ENCODE assay signal across 10 cellular contexts in the genomic region with DNA sequence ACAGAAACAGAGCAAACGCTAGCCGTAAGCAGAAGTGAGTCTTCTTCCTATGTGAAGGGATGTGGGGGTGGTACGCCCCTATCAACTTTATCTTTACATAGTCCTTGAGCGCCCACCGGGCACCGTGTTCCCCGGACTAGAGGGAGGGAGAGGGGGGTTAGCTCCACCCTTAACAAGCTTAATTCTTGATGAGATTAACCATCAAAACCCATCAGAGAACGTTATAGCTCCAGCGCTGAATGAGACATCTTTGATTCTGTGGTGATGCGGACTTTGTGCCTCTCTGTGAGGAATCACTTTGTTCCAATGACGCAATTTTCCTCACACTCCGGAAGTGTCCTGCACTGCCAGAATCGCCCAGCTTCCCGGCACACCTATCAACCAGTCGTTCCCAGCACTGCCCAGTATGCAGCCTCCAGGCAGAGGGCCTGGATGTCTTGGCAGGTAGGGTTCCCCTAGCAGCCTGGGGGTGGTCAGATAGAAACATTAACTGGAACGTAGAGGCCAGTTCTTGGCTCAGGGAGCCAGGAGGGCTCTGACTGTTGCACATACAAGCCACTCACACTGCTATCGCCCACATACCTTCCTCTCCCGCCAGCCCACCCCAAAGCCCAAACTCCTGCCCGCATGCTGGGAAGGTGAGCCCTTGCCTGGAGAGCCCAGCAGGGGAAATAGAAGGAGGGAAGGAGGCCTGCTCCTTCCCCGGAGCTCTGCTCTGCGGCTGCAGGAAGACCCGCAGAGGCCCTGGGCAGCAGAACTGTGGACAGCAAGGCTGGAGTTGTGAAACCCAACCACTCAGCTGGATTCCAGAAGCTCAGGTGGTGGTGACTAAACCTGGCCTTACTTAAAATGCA. TPM values are rescaled to one million over a fixed set of nuclear protein-coding genes. Genes with fewer than 3 reads are reported as not detected.
A peak's percentile ranks its signal among the peaks of the same experiment; 100 is the strongest.
DNase-seq lines count a peak whose midpoint lies in the region; ATAC-seq and TF ChIP-seq lines count a peak whose summit lies in the region.
"Had no signal": no experiment of that assay in that cellular context is flagged by ENCODE, and none has a peak within 500 bp of the region (broad histone marks: within the 10 kb centered on the region; RNA-seq: fewer than 3 reads in every experiment).

No MANE protein-coding gene starts in this region.

- intact Hi-C loops in psoas muscle (cut with DNase I) = loop anchor here (5.0 to 10.0 kb wide), 3 partner anchors 205 to 1025 kb away; partner anchors contain the start of genes CPSF3 (in 1 of the 2) and ITGB1BP1 (in 1 of the 2)

- H3K4me3 ChIP-seq in iPS-15b (ENCODE audit: low read depth, low read length) = peak overlapping the region; percentile 18
- H3K4me3 ChIP-seq in psoas muscle = no peak overlapping the region

- H3K9me3 Mint-ChIP-seq in activated CD4-positive, alpha-beta T cell treated with anti-CD3 and anti-CD28 coated beads, Interleukin-2, amount 10 ng/mL, durations not matched to agents 7 days and 5 days = no peaks in the 10 kb centered on the region
- H3K9me3 Mint-ChIP-seq in T-cell = no peaks in the 10 kb centered on the region
- no peaks in the 10 kb centered on the region for H3K9me3 Mint-ChIP-seq in stimulated activated naive CD8-positive, alpha-beta T cell treated with anti-CD3 and anti-CD28 coated beads, Interleukin-15, amount 100 ng/mL, for 72 hours

- DNase-seq in activated CD4-positive, alpha-beta T cell treated with anti-CD3 and anti-CD28 coated beads, Interleukin-2, amount 10 ng/mL, durations not matched to agents 7 days and 5 days = no peak
- DNase-seq in activated CD4-positive, alpha-beta T cell treated with anti-CD3 and anti-CD28 coated beads, Interleukin-2, amount 50 U/mL, for 1 hour = no peak
- DNase-seq in T-cell (no peak), psoas muscle (no peak), NCI-H2107 (lab: John Stamatoyannopoulos, UW) (no peak)
- DNase-seq in stimulated activated naive CD8-positive, alpha-beta T cell treated with anti-CD3 and anti-CD28 coated beads, Interleukin-15, amount 100 ng/mL, for 72 hours = no peak
- DNase-seq: NCI-H2029; stimulated activated CD8-positive, alpha-beta memory T cell treated with anti-CD3 and anti-CD28 coated beads, Interleukin-4, amount 100 ng/mL, for 48 hours had no signal

- H3K4me1 Mint-ChIP-seq in activated CD4-positive, alpha-beta T cell treated with anti-CD3 and anti-CD28 coated beads, Interleukin-2, amount 10 ng/mL, durations not matched to agents 7 days and 5 days = peaks cover 41% of the 10 kb centered on the region
- peaks cover 16 to 34% (median 32%) of the 10 kb centered on the region in 3 donors for H3K4me1 Mint-ChIP-seq in T-cell
- peaks cover 52% of the 10 kb centered on the region for H3K4me1 Mint-ChIP-seq in stimulated activated naive CD8-positive, alpha-beta T cell treated with anti-CD3 and anti-CD28 coated beads, Interleukin-15, amount 100 ng/mL, for 72 hours

- 77 to 87% (median 80%) methylated on average over 22 of the region's 22 CpGs for WGBS in psoas muscle, 3 donors

- TF ChIP-seq CTCF in psoas muscle (IDR thresholded peaks at IDR 0.05) = no peak

- POLR2A ChIA-PET in activated CD4-positive, alpha-beta T cell treated with anti-CD3 and anti-CD28 coated beads, Interleukin-2, amount 10 ng/mL, durations not matched to agents 7 days and 5 days (lab: Charles Lee) = no interaction called here
- POLR2A ChIA-PET in T-cell (lab: Charles Lee) = interaction anchor here in 1 of 2 donors (0.6 kb wide), 1 partner anchor 894 kb away, joined by 3 read pairs; no protein-coding TSS in a partner anchor

- H3K36me3 ChIP-seq in iPS-15b (ENCODE audit: control insufficient read depth, insufficient read depth, low read length) (no peaks in the 10 kb centered on the region), psoas muscle (ENCODE audit: insufficient read depth in 1 of 2, low read depth in 1 of 2) (no peaks in the 10 kb centered on the region)

- H3K9ac ChIP-seq in iPS-15b (ENCODE audit: low read depth, low read length) = no peak overlapping the region

- peaks cover 23% of the 10 kb centered on the region for H3K27me3 ChIP-seq in iPS-15b (ENCODE audit: control insufficient read depth, insufficient read depth, low read length)
- no peaks in the 10 kb centered on the region for H3K27me3 ChIP-seq in psoas muscle (ENCODE audit: insufficient read depth in 3 of 3, low read length in 2 of 3)

- peak overlapping the region; percentile 83 for H3K4me3 Mint-ChIP-seq in activated CD4-positive, alpha-beta T cell treated with anti-CD3 and anti-CD28 coated beads, Interleukin-2, amount 10 ng/mL, durations not matched to agents 7 days and 5 days
- peak overlapping the region; percentile 73 to 79 (median 77) for H3K4me3 Mint-ChIP-seq in T-cell
- peak overlapping the region; percentile 86 to 87 for H3K4me3 Mint-ChIP-seq in stimulated activated naive CD8-positive, alpha-beta T cell treated with anti-CD3 and anti-CD28 coated beads, Interleukin-15, amount 100 ng/mL, for 72 hours

- H3K36me3 Mint-ChIP-seq in activated CD4-positive, alpha-beta T cell treated with anti-CD3 and anti-CD28 coated beads, Interleukin-2, amount 10 ng/mL, durations not matched to agents 7 days and 5 days (ENCODE audit: low read depth) = peaks cover 5% of the 10 kb centered on the region
- H3K36me3 Mint-ChIP-seq in T-cell = no peaks in the 10 kb centered on the region

- H3K4me1 ChIP-seq in iPS-15b (ENCODE audit: control insufficient read depth, insufficient read depth, low read length) (no peaks in the 10 kb centered on the region), psoas muscle (peaks cover 22% of the 10 kb centered on the region)

- CTCF ChIA-PET in activated CD4-positive, alpha-beta T cell treated with anti-CD3 and anti-CD28 coated beads, Interleukin-2, amount 10 ng/mL, durations not matched to agents 7 days and 5 days (lab: Charles Lee) = interaction anchor here (0.6 to 1.4 kb wide), 6 partner anchors 9 to 1288 kb away, joined by 3 to 8 read pairs (median 3); no protein-coding TSS in a partner anchor
- CTCF ChIA-PET in T-cell (lab: Charles Lee) = interaction anchor here (1.2 to 6.5 kb wide), 2 partner anchors 15 kb away, joined by 4 to 22 read pairs; no protein-coding TSS in a partner anchor

- ATAC-seq in T-cell (replicated peaks in 1 of 4) (no peak), psoas muscle (no peak), HG03432 (IDR thresholded peaks at IDR 0.05; ENCODE audit: unreplicated experiment) (no peak)
- no peak for ATAC-seq in stimulated activated naive CD8-positive, alpha-beta T cell treated with anti-CD3 and anti-CD28 coated beads, Interleukin-15, amount 100 ng/mL, for 72 hours

- H3K27me3 Mint-ChIP-seq in activated CD4-positive, alpha-beta T cell treated with anti-CD3 and anti-CD28 coated beads, Interleukin-2, amount 10 ng/mL, durations not matched to agents 7 days and 5 days = no peaks in the 10 kb centered on the region
- no peaks in the 10 kb centered on the region for H3K27me3 Mint-ChIP-seq in T-cell
- no peaks in the 10 kb centered on the region for H3K27me3 Mint-ChIP-seq in stimulated activated naive CD8-positive, alpha-beta T cell treated with anti-CD3 and anti-CD28 coated beads, Interleukin-15, amount 100 ng/mL, for 72 hours

- H3K27ac ChIP-seq in psoas muscle = no peak overlapping the region

- H3K27ac Mint-ChIP-seq in activated CD4-positive, alpha-beta T cell treated with anti-CD3 and anti-CD28 coated beads, Interleukin-2, amount 10 ng/mL, durations not matched to agents 7 days and 5 days = peak overlapping the region; percentile 97
- H3K27ac Mint-ChIP-seq in T-cell = peak overlapping the region; percentile 16 to 39
- H3K27ac Mint-ChIP-seq in stimulated activated naive CD8-positive, alpha-beta T cell treated with anti-CD3 and anti-CD28 coated beads, Interleukin-15, amount 100 ng/mL, for 72 hours = peak overlapping the region in 1 of 2 donors; percentile 50

- H3K9me3 ChIP-seq in iPS-15b (ENCODE audit: control insufficient read depth, insufficient read depth, low read length) (no peaks in the 10 kb centered on the region), psoas muscle (no peaks in the 10 kb centered on the region)

RNA-seq across cellular contexts. Expression of gene ODC1, which starts 1.9 kb away (rescaled TPM):
- 10 to 100 TPM; 47.1 to 50.3 TPM for total RNA-seq in activated CD4-positive, alpha-beta T cell treated with anti-CD3 and anti-CD28 coated beads, Interleukin-2, amount 10 ng/mL, durations not matched to agents 7 days and 5 days
- 100 to 1,000 TPM in 1 of 5 donors, 10 to 100 TPM in 4; 40.6 to 102 (median 53.3) TPM for total RNA-seq in T-cell
- 100 to 1,000 TPM in 1 of 4 donors, 10 to 100 TPM in 3; 56.8 to 143 (median 92.2) TPM for total RNA-seq in psoas muscle
- 100 to 1,000 TPM; 106 to 226 (median 208) TPM for polyA plus RNA-seq in psoas muscle
